Comparison of ENCODE assay signal across 1 cellular context in genomic region chr22:21571679-21572078, GRCh38.
TF ChIP-seq lines count a peak whose summit lies in the region.

No MANE protein-coding gene starts in this region.

TF ChIP-seq in HCT116, 20 proteins besides CTCF, POLR2A, EP300 and RAD21:
- TF ChIP-seq SP1 (IDR thresholded peaks at IDR 0.05; ENCODE audit: low read depth), result no peak
- no peak for TF ChIP-seq CBX3 (IDR thresholded peaks at IDR 0.05; ENCODE audit: low read depth)
- TF ChIP-seq ATF3 (IDR thresholded peaks at IDR 0.05), result no peak
- TF ChIP-seq ELF1 (IDR thresholded peaks at IDR 0.05; ENCODE audit: borderline replicate concordance, low read depth), result no peak
- no peak for TF ChIP-seq YY1 (IDR thresholded peaks at IDR 0.05; ENCODE audit: extremely low read depth, insufficient replicate concordance, low read depth, low read length)
- no peak for TF ChIP-seq SRF (IDR thresholded peaks at IDR 0.05; ENCODE audit: low read depth)
- TF ChIP-seq EGR1 (IDR thresholded peaks at IDR 0.05; ENCODE audit: low read depth), result no peak
- TF ChIP-seq EZH2 (IDR thresholded peaks at IDR 0.05), result no peak
- TF ChIP-seq REST (IDR thresholded peaks at IDR 0.05; ENCODE audit: low read depth), result no peak
- TF ChIP-seq SIN3A (IDR thresholded peaks at IDR 0.05; ENCODE audit: low read depth), result no peak
- TF ChIP-seq MAX (IDR thresholded peaks at IDR 0.05), result no peak
- TF ChIP-seq POLR2AphosphoS5 (IDR thresholded peaks at IDR 0.05; ENCODE audit: low read depth, low read length), result no peak
- TF ChIP-seq ZBTB33 (IDR thresholded peaks at IDR 0.05; ENCODE audit: extremely low read depth, insufficient replicate concordance, low read length), result no peak
- TF ChIP-seq TCF7L2 (IDR thresholded peaks at IDR 0.05; ENCODE audit: borderline replicate concordance, extremely low read depth, insufficient read depth, insufficient read length), result no peak
- no peak for TF ChIP-seq FOSL1 (IDR thresholded peaks at IDR 0.05; ENCODE audit: low read depth)
- TF ChIP-seq CEBPB (IDR thresholded peaks at IDR 0.05; ENCODE audit: low read depth), result no peak
- no peak for TF ChIP-seq JUND (IDR thresholded peaks at IDR 0.05)
- no peak for TF ChIP-seq ZFX (IDR thresholded peaks at IDR 0.05)
TF ChIP-seq in HCT116: peak in this region for 0.
